8 cellular contexts compared by ENCODE assay signal in the genomic region with DNA sequence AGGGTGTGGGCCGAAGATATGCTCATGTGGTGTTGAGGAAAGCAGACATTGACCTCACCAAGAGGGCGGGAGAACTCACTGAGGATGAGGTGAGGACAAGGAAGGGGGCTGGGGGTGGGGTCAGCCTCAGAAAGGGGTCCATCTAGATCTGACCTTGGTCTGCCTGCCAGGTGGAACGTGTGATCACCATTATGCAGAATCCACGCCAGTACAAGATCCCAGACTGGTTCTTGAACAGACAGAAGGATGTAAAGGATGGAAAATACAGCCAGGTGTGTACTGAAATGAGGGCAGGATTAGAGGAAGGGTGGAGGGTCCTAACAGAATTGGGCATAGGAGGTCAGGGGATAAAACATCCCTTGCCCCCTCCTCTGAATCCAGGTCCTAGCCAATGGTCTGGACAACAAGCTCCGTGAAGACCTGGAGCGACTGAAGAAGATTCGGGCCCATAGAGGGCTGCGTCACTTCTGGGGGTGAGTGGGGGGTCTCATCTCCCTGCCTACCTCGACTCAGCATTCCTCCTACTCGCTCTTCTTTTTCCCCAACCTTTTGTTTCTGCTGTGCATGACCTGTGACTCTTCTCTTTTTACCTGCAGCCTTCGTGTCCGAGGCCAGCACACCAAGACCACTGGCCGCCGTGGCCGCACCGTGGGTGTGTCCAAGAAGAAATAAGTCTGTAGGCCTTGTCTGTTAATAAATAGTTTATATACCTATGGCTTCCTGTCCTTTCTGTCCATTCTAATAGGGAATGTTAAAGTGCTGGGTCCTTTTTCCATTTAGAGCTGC. TPM values are rescaled to one million over a fixed set of nuclear protein-coding genes. Genes with fewer than 3 reads are reported as not detected.
DNase-seq lines count a peak whose midpoint lies in the region; ATAC-seq and TF ChIP-seq lines count a peak whose summit lies in the region.
"Not testable (repeated sequence)": the region's sequence is repeated elsewhere in the genome, so short reads cannot be mapped to it uniquely, and the experiment has no call there.

No MANE protein-coding gene starts in this region.

- H3K36me3 ChIP-seq in brain microvascular endothelial cell (replicated peaks): peaks cover 67% of the 10 kb centered on the region
- H3K36me3 ChIP-seq in mesendoderm (ENCODE audit: control insufficient read depth, insufficient read depth, low read length): peaks cover 17% of the 10 kb centered on the region
- peaks cover 6 to 63% (median 20%) of the 10 kb centered on the region in 4 donors for H3K36me3 ChIP-seq in sigmoid colon
- H3K36me3 ChIP-seq in upper lobe of right lung: peaks cover 51% of the 10 kb centered on the region

- H3K9me3 Mint-ChIP-seq in activated CD4-positive, alpha-beta T cell treated with anti-CD3 and anti-CD28 coated beads, Interleukin-2, amount 10 ng/mL, durations not matched to agents 7 days and 5 days: not testable (repeated sequence)

- not testable (repeated sequence) for TF ChIP-seq POLR2A in sigmoid colon (IDR thresholded peaks at IDR 0.05)

- not testable (repeated sequence) for H2BK120ac ChIP-seq in mesendoderm (ENCODE audit: low read depth, low read length)

- H3K4me3 ChIP-seq in GM12864 (ENCODE audit: low read depth, low read length): peak overlapping the region; percentile 84
- peak overlapping the region; percentile 52 for H3K4me3 ChIP-seq in brain microvascular endothelial cell (ENCODE audit: low read depth, low read length)
- H3K4me3 ChIP-seq in fibroblast of mammary gland (ENCODE audit: control insufficient read depth, low read depth, low read length): peak overlapping the region; percentile 100
- not testable (repeated sequence) for H3K4me3 ChIP-seq in mesendoderm (ENCODE audit: low read length)
- H3K4me3 ChIP-seq in sigmoid colon: peak overlapping the region in 3 of 4 donors; percentile 48 to 87 (median 74)
- H3K4me3 ChIP-seq in upper lobe of right lung: peak overlapping the region; percentile 80

- H3K4me3 Mint-ChIP-seq in activated CD4-positive, alpha-beta T cell treated with anti-CD3 and anti-CD28 coated beads, Interleukin-2, amount 10 ng/mL, durations not matched to agents 7 days and 5 days: peak overlapping the region; percentile 95

- not testable (repeated sequence) for H3K27me3 Mint-ChIP-seq in activated CD4-positive, alpha-beta T cell treated with anti-CD3 and anti-CD28 coated beads, Interleukin-2, amount 10 ng/mL, durations not matched to agents 7 days and 5 days

- H4K5ac ChIP-seq in mesendoderm (ENCODE audit: low read length): not testable (repeated sequence)

- peaks cover 36% of the 10 kb centered on the region for H3K79me2 ChIP-seq in mesendoderm (ENCODE audit: control insufficient read depth, insufficient read depth, low read length)

- in situ Hi-C loops in brain microvascular endothelial cell (cut with HindIII; ENCODE audit: low pct_ligation_motif_present, low sequenced_read_pairs): not testable (repeated sequence)

- H2BK5ac ChIP-seq in mesendoderm (ENCODE audit: low read length): not testable (repeated sequence)

- not testable (repeated sequence) for H2BK15ac ChIP-seq in mesendoderm (replicated peaks; ENCODE audit: low read depth)

- DNase-seq in GM12864 (ENCODE audit: low read depth); activated CD4-positive, alpha-beta T cell treated with anti-CD3 and anti-CD28 coated beads, Interleukin-2, amount 10 ng/mL, durations not matched to agents 7 days and 5 days; brain microvascular endothelial cell; fibroblast of mammary gland (ENCODE audit: low read depth); mesendoderm; sigmoid colon; upper lobe of right lung: not testable (repeated sequence)
- peak; percentile 2 for DNase-seq in NCI-H2029 treated with DMSO at 0.1 percent for 48 hours (lab: John Stamatoyannopoulos, UW)

- H3K4me2 ChIP-seq in mesendoderm (ENCODE audit: low read length): peak overlapping the region; percentile 83

- not testable (repeated sequence) for TF ChIP-seq CTCF in GM12864 (IDR thresholded peaks at IDR 0.05; ENCODE audit: low read depth, low read length, missing control alignments); brain microvascular endothelial cell (IDR thresholded peaks at IDR 0.05; ENCODE audit: low read depth, low read length, missing control alignments); fibroblast of mammary gland (conservative IDR thresholded peaks at IDR 0.05; ENCODE audit: control insufficient read depth, insufficient read depth, low read depth, low read length); sigmoid colon (IDR thresholded peaks at IDR 0.05); upper lobe of right lung (IDR thresholded peaks at IDR 0.05)

- not testable (repeated sequence) for H4K8ac ChIP-seq in mesendoderm (ENCODE audit: low read depth, low read length)

- POLR2A ChIA-PET in activated CD4-positive, alpha-beta T cell treated with anti-CD3 and anti-CD28 coated beads, Interleukin-2, amount 10 ng/mL, durations not matched to agents 7 days and 5 days (lab: Charles Lee): interaction anchor here (1.5 kb wide), 1 partner anchor 23 kb away, joined by 8 read pairs; a partner anchor contains a TSS

- CTCF ChIA-PET in activated CD4-positive, alpha-beta T cell treated with anti-CD3 and anti-CD28 coated beads, Interleukin-2, amount 10 ng/mL, durations not matched to agents 7 days and 5 days (lab: Charles Lee): interaction anchor here (0.6 to 2.5 kb wide), 10 partner anchors 15 to 95 kb away, joined by 3 to 18 read pairs (median 4); no protein-coding TSS in a partner anchor

- H3K4me1 Mint-ChIP-seq in activated CD4-positive, alpha-beta T cell treated with anti-CD3 and anti-CD28 coated beads, Interleukin-2, amount 10 ng/mL, durations not matched to agents 7 days and 5 days: peaks cover 69% of the 10 kb centered on the region

- H3K23ac ChIP-seq in mesendoderm (ENCODE audit: low read length): not testable (repeated sequence)

- not testable (repeated sequence) for H3K27me3 ChIP-seq in brain microvascular endothelial cell (replicated peaks); mesendoderm (ENCODE audit: insufficient read depth, low read length, poor library complexity); sigmoid colon; upper lobe of right lung

- H3K27ac ChIP-seq in brain microvascular endothelial cell: not testable (repeated sequence)
- peak overlapping the region; percentile 94 for H3K27ac ChIP-seq in mesendoderm (ENCODE audit: low read depth, low read length)
- peak overlapping the region; percentile 90 to 94 (median 93) for H3K27ac ChIP-seq in sigmoid colon
- peak overlapping the region; percentile 93 for H3K27ac ChIP-seq in upper lobe of right lung

- not testable (repeated sequence) for ATAC-seq in upper lobe of right lung

- H3K27ac Mint-ChIP-seq in activated CD4-positive, alpha-beta T cell treated with anti-CD3 and anti-CD28 coated beads, Interleukin-2, amount 10 ng/mL, durations not matched to agents 7 days and 5 days: peak overlapping the region; percentile 91

- H3K18ac ChIP-seq in mesendoderm (ENCODE audit: low read length): not testable (repeated sequence)

- H3K9me3 ChIP-seq in sigmoid colon, upper lobe of right lung: not testable (repeated sequence)

- WGBS in mesendoderm (ENCODE audit: extremely low coverage, insufficient coverage, low lambda C conversion rate): no CpG with 5 or more reads among the region's 16 CpGs
- 42 to 71% methylated on average over 16 of the region's 16 CpGs for WGBS in sigmoid colon, 2 donors

- H2AK5ac ChIP-seq in mesendoderm (ENCODE audit: low read length): not testable (repeated sequence)

- not testable (repeated sequence) for H3K4me1 ChIP-seq in mesendoderm (ENCODE audit: control insufficient read depth, low read depth, low read length)
- H3K4me1 ChIP-seq in sigmoid colon (peaks cover 0 to 63% (median 58%) of the 10 kb centered on the region in 4 donors), upper lobe of right lung (peaks cover 53% of the 10 kb centered on the region)

- H3K9ac ChIP-seq in mesendoderm (ENCODE audit: low read length): peak overlapping the region; percentile 100

- peaks cover 10% of the 10 kb centered on the region for H3K79me1 ChIP-seq in mesendoderm (ENCODE audit: low read length)

- H3K36me3 Mint-ChIP-seq in activated CD4-positive, alpha-beta T cell treated with anti-CD3 and anti-CD28 coated beads, Interleukin-2, amount 10 ng/mL, durations not matched to agents 7 days and 5 days (ENCODE audit: low read depth): peaks cover 57% of the 10 kb centered on the region

- H3K56ac ChIP-seq in mesendoderm (ENCODE audit: low read length): peak overlapping the region; percentile 94

- not testable (repeated sequence) for H3K4ac ChIP-seq in mesendoderm (ENCODE audit: low read depth, low read length)

- intact Hi-C loops in sigmoid colon (cut with DNase I): loop anchor here (2.0 to 10.0 kb wide), 2 partner anchors 23 to 1611 kb away; a partner anchor contains a TSS
- intact Hi-C loops in upper lobe of right lung (cut with DNase I): not testable (repeated sequence)

- TF ChIP-seq EP300 in sigmoid colon (IDR thresholded peaks at IDR 0.05): not testable (repeated sequence)

RNA-seq across cellular contexts. Expression of a gene that starts 0.9 kb away (rescaled TPM):
- total RNA-seq in activated CD4-positive, alpha-beta T cell treated with anti-CD3 and anti-CD28 coated beads, Interleukin-2, amount 10 ng/mL, durations not matched to agents 7 days and 5 days: 10 to 100 TPM; 18.3 to 21.5 TPM
- 0.73 TPM for polyA plus RNA-seq in mesendoderm (2013, experiment 1 of 2)
- polyA plus RNA-seq in mesendoderm (2013, experiment 2 of 2): 0.92 TPM
- total RNA-seq in sigmoid colon (10 to 100 TPM in 3 of 4 donors, 1 to 10 TPM in 1; 7.2 to 22.2 (median 13.3) TPM), upper lobe of right lung (16.8 TPM)
- polyA plus RNA-seq in sigmoid colon: 10 to 100 TPM; 19.2 to 23.6 (median 21.7) TPM

RNA-seq across cellular contexts. Expression of a gene that starts 4.1 kb away (rescaled TPM):
- 1,000 to 10,000 TPM; 2,438 to 3,135 TPM for total RNA-seq in activated CD4-positive, alpha-beta T cell treated with anti-CD3 and anti-CD28 coated beads, Interleukin-2, amount 10 ng/mL, durations not matched to agents 7 days and 5 days
- polyA plus RNA-seq in mesendoderm (2013, experiment 1 of 2): 7,321 TPM
- polyA plus RNA-seq in mesendoderm (2013, experiment 2 of 2): 7,202 TPM
- 1,000 to 10,000 TPM; 2,427 to 4,810 (median 4,005) TPM for total RNA-seq in sigmoid colon
- 1,000 to 10,000 TPM; 3,648 to 7,566 (median 5,490) TPM for polyA plus RNA-seq in sigmoid colon
- 1,687 TPM for total RNA-seq in upper lobe of right lung

RNA-seq across cellular contexts. Expression of a gene that starts 4.3 kb away (rescaled TPM):
- total RNA-seq in activated CD4-positive, alpha-beta T cell treated with anti-CD3 and anti-CD28 coated beads, Interleukin-2, amount 10 ng/mL, durations not matched to agents 7 days and 5 days: 10 to 100 TPM; 79.1 to 84.0 TPM
- polyA plus RNA-seq in mesendoderm (2013, experiment 1 of 2): 39.9 TPM
- polyA plus RNA-seq in mesendoderm (2013, experiment 2 of 2): 39.6 TPM
- total RNA-seq in sigmoid colon (10 to 100 TPM; 26.2 to 44.6 (median 33.5) TPM), upper lobe of right lung (47.5 TPM)
- polyA plus RNA-seq in sigmoid colon: 10 to 100 TPM; 23.4 to 51.2 (median 26.4) TPM

RNA-seq across cellular contexts. Expression of a gene that starts 13.1 kb away (rescaled TPM):
- 10 to 100 TPM; 53.4 to 54.8 TPM for total RNA-seq in activated CD4-positive, alpha-beta T cell treated with anti-CD3 and anti-CD28 coated beads, Interleukin-2, amount 10 ng/mL, durations not matched to agents 7 days and 5 days
- polyA plus RNA-seq in mesendoderm (2013, experiment 1 of 2): 116 TPM
- 117 TPM for polyA plus RNA-seq in mesendoderm (2013, experiment 2 of 2)
- total RNA-seq in sigmoid colon (10 to 100 TPM; 28.2 to 41.6 (median 37.4) TPM), upper lobe of right lung (37.0 TPM)
- polyA plus RNA-seq in sigmoid colon: 10 to 100 TPM; 15.3 to 51.2 (median 30.0) TPM

RNA-seq across cellular contexts. Expression of a gene that starts 13.4 kb away (rescaled TPM):
- total RNA-seq in activated CD4-positive, alpha-beta T cell treated with anti-CD3 and anti-CD28 coated beads, Interleukin-2, amount 10 ng/mL, durations not matched to agents 7 days and 5 days: 10 to 100 TPM; 57.0 to 67.2 TPM
- 82.0 TPM for polyA plus RNA-seq in mesendoderm (2013, experiment 1 of 2)
- 81.7 TPM for polyA plus RNA-seq in mesendoderm (2013, experiment 2 of 2)
- 10 to 100 TPM in 3 of 4 donors, 1 to 10 TPM in 1; 7.5 to 56.1 (median 31.8) TPM for total RNA-seq in sigmoid colon
- polyA plus RNA-seq in sigmoid colon: 100 to 1,000 TPM; 131 to 173 (median 144) TPM
- 39.3 TPM for total RNA-seq in upper lobe of right lung
